ENCODE assay signal across 19 cellular contexts in genomic region chr22:19957445-19957844, GRCh38. TPM values are rescaled to one million over a fixed set of nuclear protein-coding genes. Genes with fewer than 3 reads are reported as not detected.
A peak's percentile ranks its signal among the peaks of the same experiment; 100 is the strongest.
DNase-seq lines count a peak whose midpoint lies in the region; ATAC-seq and TF ChIP-seq lines count a peak whose summit lies in the region.
"Had no signal": no experiment of that assay in that cellular context is flagged by ENCODE, and none has a peak within 500 bp of the region (broad histone marks: within the 10 kb centered on the region; RNA-seq: fewer than 3 reads in every experiment).

No MANE protein-coding gene starts in this region.

- H3K4me3 ChIP-seq in right atrium auricular region (no peak overlapping the region), OCI-LY1 (ENCODE audit: low read depth, low read length, poor library complexity, severe bottlenecking) (no peak overlapping the region), left ventricle myocardium inferior (no peak overlapping the region)
- no peak overlapping the region for H3K4me3 ChIP-seq in effector memory CD4-positive, alpha-beta T cell (ENCODE audit: insufficient read depth, low read depth, low read length, poor library complexity, severe bottlenecking)
- H3K4me3 ChIP-seq: testis had no signal

- no peak overlapping the region for H2AFZ ChIP-seq in OCI-LY1 (ENCODE audit: low read length)

- H3K9me3 Mint-ChIP-seq in type B pancreatic cell, result no peaks in the 10 kb centered on the region

- H3K27me3 ChIP-seq in right atrium auricular region, result no peaks in the 10 kb centered on the region
- no peaks in the 10 kb centered on the region for H3K27me3 ChIP-seq in OCI-LY1 (ENCODE audit: insufficient read depth, low read length)
- no peaks in the 10 kb centered on the region for H3K27me3 ChIP-seq in left ventricle myocardium inferior (ENCODE audit: low read depth)
- no peaks in the 10 kb centered on the region for H3K27me3 ChIP-seq in effector memory CD4-positive, alpha-beta T cell (replicated peaks; ENCODE audit: control insufficient read depth, insufficient read depth, low read length, poor library complexity, severe bottlenecking)
- H3K27me3 ChIP-seq: testis had no signal

- peaks cover 14% of the 10 kb centered on the region for H3K4me1 Mint-ChIP-seq in type B pancreatic cell (ENCODE audit: unreplicated experiment)

- H3K79me2 ChIP-seq in OCI-LY1 (ENCODE audit: insufficient read depth, low read length), result no peaks in the 10 kb centered on the region

- peak; percentile 15 for DNase-seq in left cardiac atrium
- DNase-seq in right atrium auricular region (ENCODE audit: low spot score), result no peak
- peak; percentile 13 for DNase-seq in left ventricle myocardium inferior
- no peak for DNase-seq in type B pancreatic cell (ENCODE audit: extremely low spot score, unreplicated experiment)
- no peak for DNase-seq in stimulated activated CD4-positive, alpha-beta T cell treated with anti-CD3 and anti-CD28 coated beads, Interleukin-12 subunit alpha, Interleukin-12 subunit beta, amount 100 ng/mL, for 4 hours
- no peak for DNase-seq in activated CD4-positive, CD25-positive, alpha-beta regulatory T cell treated with anti-CD3 and anti-CD28 coated beads, Interleukin-2, amount 50 U/mL, for 72 hours
- DNase-seq in effector memory CD4-positive, alpha-beta T cell, result no peak
- DNase-seq: activated CD4-positive, alpha-beta T cell treated with anti-CD3 and anti-CD28 coated beads for 1 hour; activated CD8-positive, alpha-beta memory T cell treated with anti-CD3 and anti-CD28 coated beads, Interleukin-2, amount 50 U/mL, for 4 hours; activated gamma-delta T cell treated with Interleukin-2 at 50 U/mL for 16 hours; erythroblast; IMR-90; NCI-H1105; NCI-H2171 treated with DMSO at 0.1 percent for 48 hours; occipital lobe; SIG-M5; stimulated activated CD4-positive, alpha-beta T cell treated with anti-CD3 and anti-CD28 coated beads, Interleukin-4, amount 100 ng/mL, for 4 hours; testis had no signal

- H3K36me3 ChIP-seq in right atrium auricular region (no peaks in the 10 kb centered on the region), OCI-LY1 (ENCODE audit: insufficient read depth, low read length) (peaks cover 5% of the 10 kb centered on the region; the same call in 1 of the 2 replicates), left ventricle myocardium inferior (no peaks in the 10 kb centered on the region)
- no peaks in the 10 kb centered on the region for H3K36me3 ChIP-seq in effector memory CD4-positive, alpha-beta T cell (ENCODE audit: control insufficient read depth, insufficient read depth, low read length)

- ATAC-seq in left cardiac atrium, result no peak

- no peak overlapping the region for H3K4me2 ChIP-seq in OCI-LY1 (ENCODE audit: low read length)

- no peaks in the 10 kb centered on the region for H3K27me3 Mint-ChIP-seq in type B pancreatic cell

- H4K20me1 ChIP-seq in OCI-LY1 (ENCODE audit: insufficient read depth, low read length), result no peaks in the 10 kb centered on the region

- no peaks in the 10 kb centered on the region for H3K9me2 ChIP-seq in OCI-LY1 (ENCODE audit: low read depth, low read length)

- TF ChIP-seq CTCF in right atrium auricular region (IDR thresholded peaks at IDR 0.05) (no peak), OCI-LY1 (IDR thresholded peaks at IDR 0.05; ENCODE audit: low read length) (peak; percentile 33; the same call in 1 of the 2 replicates), left ventricle myocardium inferior (IDR thresholded peaks at IDR 0.05; ENCODE audit: borderline replicate concordance) (no peak), type B pancreatic cell (conservative IDR thresholded peaks at IDR 0.05) (peak; percentile 22)

- H3K4me1 ChIP-seq in right atrium auricular region, result peaks cover 0 to 59% of the 10 kb centered on the region in 2 donors
- H3K4me1 ChIP-seq in OCI-LY1 (ENCODE audit: insufficient read depth, low read length, severe bottlenecking), result peaks cover 7% of the 10 kb centered on the region
- H3K4me1 ChIP-seq in left ventricle myocardium inferior, result peaks cover 68% of the 10 kb centered on the region
- H3K4me1 ChIP-seq in effector memory CD4-positive, alpha-beta T cell (ENCODE audit: control insufficient read depth, insufficient read depth, low read length, poor library complexity, severe bottlenecking), result no peaks in the 10 kb centered on the region

- H3K4me3 Mint-ChIP-seq in type B pancreatic cell, result no peak overlapping the region

- intact Hi-C loops in left cardiac atrium (cut with DNase I) (no loop called here), left ventricle myocardium inferior (cut with micrococcal nuclease) (no loop called here)

- H3K9ac ChIP-seq in OCI-LY1 (ENCODE audit: low read length), result no peak overlapping the region

- H3F3A ChIP-seq in OCI-LY1 (ENCODE audit: insufficient read depth, low read length), result no peaks in the 10 kb centered on the region

- no peaks in the 10 kb centered on the region for H3K36me3 Mint-ChIP-seq in type B pancreatic cell

- H3K9me3 ChIP-seq in right atrium auricular region (no peaks in the 10 kb centered on the region), OCI-LY1 (ENCODE audit: low read length) (no peaks in the 10 kb centered on the region), left ventricle myocardium inferior (replicated peaks) (no peaks in the 10 kb centered on the region)
- H3K9me3 ChIP-seq in effector memory CD4-positive, alpha-beta T cell (ENCODE audit: control insufficient read depth, low read length), result no peaks in the 10 kb centered on the region
- H3K9me3 ChIP-seq: testis had no signal

- no peak overlapping the region for H3K27ac Mint-ChIP-seq in type B pancreatic cell

- H3K27ac ChIP-seq in right atrium auricular region (no peak overlapping the region), OCI-LY1 (ENCODE audit: low read depth, low read length, poor library complexity, severe bottlenecking) (no peak overlapping the region), left ventricle myocardium inferior (replicated peaks) (no peak overlapping the region)
- no peak overlapping the region for H3K27ac ChIP-seq in effector memory CD4-positive, alpha-beta T cell (ENCODE audit: insufficient read depth, low read length, poor library complexity, severe bottlenecking)
- H3K27ac ChIP-seq: testis had no signal

RNA-seq across cellular contexts. Expression of gene TXNRD2, which starts 15.8 kb away (rescaled TPM):
- total RNA-seq in left cardiac atrium (10 to 100 TPM; 22.7 to 29.6 TPM), right atrium auricular region (10 to 100 TPM; 16.2 to 18.4 TPM), left ventricle myocardium inferior (35.2 TPM), type B pancreatic cell (ENCODE audit: low replicate concordance) (13.2 and 25.1 TPM in 2 replicates)

RNA-seq across cellular contexts. Expression of gene COMT, which starts 15.9 kb away (rescaled TPM):
- total RNA-seq in left cardiac atrium (100 to 1,000 TPM; 101 to 103 TPM), right atrium auricular region (100 to 1,000 TPM; 142 to 195 TPM), left ventricle myocardium inferior (81.5 TPM), type B pancreatic cell (ENCODE audit: low replicate concordance) (87.2 and 87.4 TPM in 2 replicates)

RNA-seq across cellular contexts. Expression of gene ARVCF, which starts 59.2 kb away (rescaled TPM):
- total RNA-seq in left cardiac atrium (10 to 100 TPM; 12.5 to 13.4 TPM), right atrium auricular region (10 to 100 TPM; 16.7 to 35.8 TPM), left ventricle myocardium inferior (25.4 TPM), type B pancreatic cell (ENCODE audit: low replicate concordance) (40.8 and 55.3 TPM in 2 replicates)

Comparison
In these comparisons a context has a peak if more than half of its experiments do, and no peak if none do; other contexts are left out.
1. DNase-seq: peak in left cardiac atrium (single experiment) and left ventricle myocardium inferior (single experiment); none in right atrium auricular region (single experiment), type B pancreatic cell (single experiment), stimulated activated CD4-positive, alpha-beta T cell treated with anti-CD3 and anti-CD28 coated beads, Interleukin-12 subunit alpha, Interleukin-12 subunit beta, amount 100 ng/mL, for 4 hours (single experiment), activated CD4-positive, CD25-positive, alpha-beta regulatory T cell treated with anti-CD3 and anti-CD28 coated beads, Interleukin-2, amount 50 U/mL, for 72 hours (single experiment) and effector memory CD4-positive, alpha-beta T cell (0 of 3).
2. CTCF ChIP-seq: peak in OCI-LY1 (single experiment) and type B pancreatic cell (single experiment); none in right atrium auricular region (0 of 2) and left ventricle myocardium inferior (single experiment).